Comparison of ENCODE assay signal across 15 cellular contexts in the genomic region with DNA sequence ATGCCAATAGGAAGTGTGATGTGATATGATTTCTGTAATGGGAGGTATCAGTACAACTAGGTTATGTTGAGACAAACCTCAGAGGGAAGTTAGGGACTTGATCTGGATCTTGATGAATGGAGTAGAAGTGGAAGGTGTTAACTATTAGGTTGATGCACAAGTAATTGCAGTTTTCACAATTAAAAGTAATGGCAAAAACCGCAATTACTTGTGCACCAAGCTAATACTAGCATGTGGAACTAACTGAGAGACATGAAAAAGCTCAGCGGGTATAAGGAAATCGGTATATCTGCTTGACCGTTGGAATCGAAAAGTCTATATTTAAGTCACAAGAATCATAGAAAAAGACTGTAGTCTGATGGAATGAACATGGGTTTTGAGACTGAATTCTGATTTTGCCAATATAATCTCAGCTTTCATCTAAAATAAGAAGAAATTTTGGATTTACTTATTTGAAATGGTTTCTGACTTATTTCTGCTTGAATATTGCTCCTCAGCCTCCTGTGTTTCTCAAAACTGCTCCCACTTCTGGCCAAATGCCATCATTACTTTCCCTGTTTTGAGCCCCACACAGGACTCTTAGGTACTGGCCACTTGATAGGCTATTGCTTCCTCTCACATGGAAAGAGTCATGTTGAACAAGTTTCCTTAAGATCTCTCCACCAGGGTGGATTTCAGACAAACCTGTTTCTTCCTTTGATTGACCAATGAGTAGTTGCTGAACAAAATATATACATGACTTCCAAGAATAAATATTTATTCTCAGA.
DNase-seq lines count a peak whose midpoint lies in the region; ATAC-seq, FAIRE-seq and TF ChIP-seq lines count a peak whose summit lies in the region.
"Had no signal": no experiment of that assay in that cellular context is flagged by ENCODE, and none has a peak within 500 bp of the region (broad histone marks: within the 10 kb centered on the region; RNA-seq: fewer than 3 reads in every experiment).

No MANE protein-coding gene starts in this region.

- no peak overlapping the region for H3K27ac Mint-ChIP-seq in neural crest cell (ENCODE audit: unreplicated experiment)
- H3K27ac Mint-ChIP-seq: brain; CD4-positive, alpha-beta T cell had no signal

- no peak for TF ChIP-seq POLR2A in H54 (IDR thresholded peaks at IDR 0.05; ENCODE audit: low read depth, low read length)
- no peak for TF ChIP-seq POLR2A in gastroesophageal sphincter (IDR thresholded peaks at IDR 0.05)

- peak; percentile 41 for TF ChIP-seq CTCF in neural crest cell (conservative IDR thresholded peaks at IDR 0.05)
- no peak for TF ChIP-seq CTCF in gastroesophageal sphincter (IDR thresholded peaks at IDR 0.05)

- H3K4me1 ChIP-seq in gastroesophageal sphincter, result no peaks in the 10 kb centered on the region

- FAIRE-seq in H54 (lab: Jason Lieb, UNC), result peak; percentile 70

- no peaks in the 10 kb centered on the region for H3K36me3 Mint-ChIP-seq in neural crest cell (ENCODE audit: low read depth)
- H3K36me3 Mint-ChIP-seq: brain had no signal

- no peak overlapping the region for H3K27ac ChIP-seq in gastroesophageal sphincter

- H3K4me3 ChIP-seq in gastroesophageal sphincter, result no peak overlapping the region

- no peaks in the 10 kb centered on the region for H3K9me3 ChIP-seq in gastroesophageal sphincter

- H3K4me3 Mint-ChIP-seq in neural crest cell, result no peak overlapping the region
- H3K4me3 Mint-ChIP-seq: brain; CD4-positive, alpha-beta T cell had no signal

- WGBS in gastroesophageal sphincter (ENCODE audit: low coverage in 1 of 2), 2 donors, result 77 to 84% methylated on average over 5 of the region's 5 CpGs

- DNase-seq in H54 (ENCODE audit: insufficient read length, low spot score), result no peak
- peak; percentile 9 for DNase-seq in NAMALWA (ENCODE audit: low spot score)
- peak; percentile 3 for DNase-seq in cerebellar cortex (ENCODE audit: low spot score)
- DNase-seq in neural crest cell (ENCODE audit: low read depth, low spot score), result no peak
- DNase-seq in hepatic stellate cell (ENCODE audit: low spot score), result no peak
- no peak for DNase-seq in NCI-H2081 (lab: John Stamatoyannopoulos, UW)
- DNase-seq: activated naive CD4-positive, alpha-beta T cell treated with Interleukin-2 at 50 U/mL for 16 hours; CD4-positive, alpha-beta T cell; MV-4-11; NCI-H446; Right ventricle myocardium superior; small intestine; T1000 had no signal

- TF ChIP-seq EP300 in gastroesophageal sphincter (IDR thresholded peaks at IDR 0.05), result no peak

- no peaks in the 10 kb centered on the region for H3K36me3 ChIP-seq in gastroesophageal sphincter

- H3K9me3 Mint-ChIP-seq in neural crest cell, result peaks cover 4% of the 10 kb centered on the region

- no peaks in the 10 kb centered on the region for H3K27me3 ChIP-seq in gastroesophageal sphincter

- H3K4me1 Mint-ChIP-seq in neural crest cell, result no peaks in the 10 kb centered on the region
- H3K4me1 Mint-ChIP-seq: brain had no signal

- ATAC-seq in gastroesophageal sphincter, result no peak

- H3K27me3 Mint-ChIP-seq in neural crest cell (ENCODE audit: low read depth), result no peaks in the 10 kb centered on the region
- H3K27me3 Mint-ChIP-seq: brain; CD4-positive, alpha-beta T cell had no signal

Comparison
In these comparisons a context has a peak if more than half of its experiments do, and no peak if none do; other contexts are left out.
1. DNase-seq: peak in NAMALWA (single experiment) and cerebellar cortex (single experiment); none in H54 (single experiment), neural crest cell (single experiment), hepatic stellate cell (single experiment) and NCI-H2081 (0 of 2).